19 cellular contexts compared by ENCODE assay signal in genomic region chr3:143295201-143296080, GRCh38.
DNase-seq lines count a peak whose midpoint lies in the region; ATAC-seq and TF ChIP-seq lines count a peak whose summit lies in the region.
"Had no signal": no experiment of that assay in that cellular context is flagged by ENCODE, and none has a peak within 500 bp of the region (broad histone marks: within the 10 kb centered on the region; RNA-seq: fewer than 3 reads in every experiment).

No MANE protein-coding gene starts in this region.

- ATAC-seq in HG02642 (IDR thresholded peaks at IDR 0.05; ENCODE audit: poor library complexity, unreplicated experiment), result peak; percentile 45
- no peak for ATAC-seq in natural killer cell
- no peak for ATAC-seq in right lobe of liver
- ATAC-seq: gastroesophageal sphincter; lower lobe of right lung; naive thymus-derived CD4-positive, alpha-beta T cell; psoas muscle had no signal

- WGBS in right lobe of liver (ENCODE audit: insufficient coverage, low coverage, low lambda C conversion rate, missing lambda C conversion rate), result 74% methylated on average over 4 of the region's 4 CpGs

- H3K27ac Mint-ChIP-seq in activated CD4-positive, alpha-beta memory T cell treated with anti-CD3 and anti-CD28 coated beads, Interleukin-2, amount 10 ng/mL, durations not matched to agents 7 days and 5 days, result peak overlapping the region; percentile 61
- no peak overlapping the region for H3K27ac Mint-ChIP-seq in activated CD4-positive, alpha-beta memory T cell treated with anti-CD3 and anti-CD28 coated beads for 36 hours
- peak overlapping the region; percentile 78 for H3K27ac Mint-ChIP-seq in T-helper 2 cell treated with Interferon-gamma antibody and Interleukin-4, amounts not matched to agents 5 μg/mL and 100 μg/mL, for 36 hours
- peak overlapping the region; percentile 71 to 72 for H3K27ac Mint-ChIP-seq in natural killer cell
- H3K27ac Mint-ChIP-seq: activated T-helper 1 cell treated with anti-CD3 and anti-CD28 coated beads, Interleukin-12 subunit alpha, Interleukin-12 subunit beta, Interleukin-2, Interleukin-4 antibody, amounts not matched to agents 30 ng/mL and 10 ng/mL and 1 ng/mL, durations not matched to agents 14 hours and 24 hours and 36 hours had no signal

- H3K4me3 ChIP-seq in right lobe of liver, result no peak overlapping the region
- H3K4me3 ChIP-seq: gastroesophageal sphincter, lower lobe of right lung, psoas muscle had no signal

- H3K4me1 ChIP-seq in right lobe of liver, result no peaks in the 10 kb centered on the region
- H3K4me1 ChIP-seq: psoas muscle had no signal

- peaks cover 31% of the 10 kb centered on the region for H3K4me1 Mint-ChIP-seq in activated CD4-positive, alpha-beta memory T cell treated with anti-CD3 and anti-CD28 coated beads, Interleukin-2, amount 10 ng/mL, durations not matched to agents 7 days and 5 days
- H3K4me1 Mint-ChIP-seq in activated CD4-positive, alpha-beta memory T cell treated with anti-CD3 and anti-CD28 coated beads for 36 hours (ENCODE audit: low read depth), result peaks cover 10% of the 10 kb centered on the region
- H3K4me1 Mint-ChIP-seq in T-helper 2 cell treated with Interferon-gamma antibody and Interleukin-4, amounts not matched to agents 5 μg/mL and 100 μg/mL, for 36 hours (ENCODE audit: low read depth), result peaks cover 43% of the 10 kb centered on the region
- H3K4me1 Mint-ChIP-seq in natural killer cell, result peaks cover 78 to 81% of the 10 kb centered on the region in 2 donors

- no peaks in the 10 kb centered on the region for H3K9me3 ChIP-seq in right lobe of liver
- H3K9me3 ChIP-seq: gastroesophageal sphincter, lower lobe of right lung, psoas muscle had no signal

- TF ChIP-seq POLR2A in right lobe of liver (IDR thresholded peaks at IDR 0.05), result no peak

- H3K4me3 Mint-ChIP-seq in activated CD4-positive, alpha-beta memory T cell treated with anti-CD3 and anti-CD28 coated beads, Interleukin-2, amount 10 ng/mL, durations not matched to agents 7 days and 5 days, result no peak overlapping the region
- H3K4me3 Mint-ChIP-seq in activated CD4-positive, alpha-beta memory T cell treated with anti-CD3 and anti-CD28 coated beads for 36 hours, result no peak overlapping the region
- peak overlapping the region; percentile 67 for H3K4me3 Mint-ChIP-seq in T-helper 2 cell treated with Interferon-gamma antibody and Interleukin-4, amounts not matched to agents 5 μg/mL and 100 μg/mL, for 36 hours
- H3K4me3 Mint-ChIP-seq in natural killer cell, result peak overlapping the region; percentile 47
- H3K4me3 Mint-ChIP-seq: activated T-helper 1 cell treated with anti-CD3 and anti-CD28 coated beads, Interleukin-12 subunit alpha, Interleukin-12 subunit beta, Interleukin-2, Interleukin-4 antibody, amounts not matched to agents 30 ng/mL and 10 ng/mL and 1 ng/mL, durations not matched to agents 14 hours and 24 hours and 36 hours had no signal

- no peaks in the 10 kb centered on the region for H3K9me3 Mint-ChIP-seq in activated CD4-positive, alpha-beta memory T cell treated with anti-CD3 and anti-CD28 coated beads, Interleukin-2, amount 10 ng/mL, durations not matched to agents 7 days and 5 days
- H3K9me3 Mint-ChIP-seq in activated CD4-positive, alpha-beta memory T cell treated with anti-CD3 and anti-CD28 coated beads for 36 hours, result no peaks in the 10 kb centered on the region
- no peaks in the 10 kb centered on the region for H3K9me3 Mint-ChIP-seq in T-helper 2 cell treated with Interferon-gamma antibody and Interleukin-4, amounts not matched to agents 5 μg/mL and 100 μg/mL, for 36 hours
- no peaks in the 10 kb centered on the region for H3K9me3 Mint-ChIP-seq in natural killer cell
- H3K9me3 Mint-ChIP-seq: activated T-helper 1 cell treated with anti-CD3 and anti-CD28 coated beads, Interleukin-12 subunit alpha, Interleukin-12 subunit beta, Interleukin-2, Interleukin-4 antibody, amounts not matched to agents 30 ng/mL and 10 ng/mL and 1 ng/mL, durations not matched to agents 14 hours and 24 hours and 36 hours; naive thymus-derived CD4-positive, alpha-beta T cell had no signal

- no peak for DNase-seq in activated CD4-positive, alpha-beta memory T cell treated with anti-CD3 and anti-CD28 coated beads, Interleukin-2, amount 10 ng/mL, durations not matched to agents 7 days and 5 days
- no peak for DNase-seq in activated CD4-positive, alpha-beta memory T cell treated with anti-CD3 and anti-CD28 coated beads for 36 hours
- DNase-seq in T-helper 2 cell treated with Interferon-gamma antibody and Interleukin-4, amounts not matched to agents 5 μg/mL and 100 μg/mL, for 36 hours (ENCODE audit: low spot score), result no peak
- DNase-seq in natural killer cell, result no peak
- DNase-seq in SHP77 (lab: John Stamatoyannopoulos, UW), result no peak
- no peak for DNase-seq in right lobe of liver
- DNase-seq in NCI-H1930 (lab: John Stamatoyannopoulos, UW), result no peak
- DNase-seq: activated CD4-positive, alpha-beta T cell treated with anti-CD3 and anti-CD28 coated beads, Interleukin-2, amount 50 U/mL, for 1 hour; anterior cingulate cortex; GDM1; lower lobe of right lung; naive thymus-derived CD4-positive, alpha-beta T cell; NCI-H187; psoas muscle; RPMI8226 had no signal

- POLR2A ChIA-PET in activated CD4-positive, alpha-beta memory T cell treated with anti-CD3 and anti-CD28 coated beads, Interleukin-2, amount 10 ng/mL, durations not matched to agents 7 days and 5 days (lab: Charles Lee), result interaction anchor here (1.3 kb wide), 1 partner anchor 293 kb away, joined by 3 read pairs; no protein-coding TSS in a partner anchor
- POLR2A ChIA-PET in activated CD4-positive, alpha-beta memory T cell treated with anti-CD3 and anti-CD28 coated beads for 36 hours (lab: Charles Lee), result no interaction called here

- no peaks in the 10 kb centered on the region for H3K36me3 ChIP-seq in right lobe of liver
- H3K36me3 ChIP-seq: gastroesophageal sphincter, lower lobe of right lung had no signal

- TF ChIP-seq CTCF in natural killer cell (IDR thresholded peaks at IDR 0.05) (no peak), right lobe of liver (IDR thresholded peaks at IDR 0.05) (no peak)

- CTCF ChIA-PET in activated CD4-positive, alpha-beta memory T cell treated with anti-CD3 and anti-CD28 coated beads, Interleukin-2, amount 10 ng/mL, durations not matched to agents 7 days and 5 days (lab: Charles Lee), result interaction anchor here (1.4 to 2.1 kb wide), 2 partner anchors 174 to 379 kb away, joined by 3 to 8 read pairs; no protein-coding TSS in a partner anchor
- CTCF ChIA-PET in activated CD4-positive, alpha-beta memory T cell treated with anti-CD3 and anti-CD28 coated beads for 36 hours (lab: Charles Lee), result interaction anchor here (1.2 kb wide), 1 partner anchor 379 kb away, joined by 3 read pairs; no protein-coding TSS in a partner anchor

- H3K27me3 Mint-ChIP-seq in activated CD4-positive, alpha-beta memory T cell treated with anti-CD3 and anti-CD28 coated beads, Interleukin-2, amount 10 ng/mL, durations not matched to agents 7 days and 5 days, result no peaks in the 10 kb centered on the region
- no peaks in the 10 kb centered on the region for H3K27me3 Mint-ChIP-seq in activated CD4-positive, alpha-beta memory T cell treated with anti-CD3 and anti-CD28 coated beads for 36 hours
- no peaks in the 10 kb centered on the region for H3K27me3 Mint-ChIP-seq in T-helper 2 cell treated with Interferon-gamma antibody and Interleukin-4, amounts not matched to agents 5 μg/mL and 100 μg/mL, for 36 hours (ENCODE audit: low read depth)
- no peaks in the 10 kb centered on the region for H3K27me3 Mint-ChIP-seq in natural killer cell (ENCODE audit: low read depth in 2 of 2)
- H3K27me3 Mint-ChIP-seq: naive thymus-derived CD4-positive, alpha-beta T cell had no signal

- intact Hi-C loops in activated CD4-positive, alpha-beta memory T cell treated with anti-CD3 and anti-CD28 coated beads for 36 hours (cut with micrococcal nuclease), result no loop called here
- intact Hi-C loops in natural killer cell (cut with micrococcal nuclease) (no loop called here), right lobe of liver (cut with DNase I) (no loop called here)

- no peak overlapping the region for H3K27ac ChIP-seq in right lobe of liver
- H3K27ac ChIP-seq: epithelial cell of prostate, gastroesophageal sphincter, lower lobe of right lung, psoas muscle had no signal

- no peaks in the 10 kb centered on the region for H3K36me3 Mint-ChIP-seq in activated CD4-positive, alpha-beta memory T cell treated with anti-CD3 and anti-CD28 coated beads, Interleukin-2, amount 10 ng/mL, durations not matched to agents 7 days and 5 days (ENCODE audit: low read depth)
- H3K36me3 Mint-ChIP-seq in activated CD4-positive, alpha-beta memory T cell treated with anti-CD3 and anti-CD28 coated beads for 36 hours, result no peaks in the 10 kb centered on the region
- peaks cover 2% of the 10 kb centered on the region for H3K36me3 Mint-ChIP-seq in T-helper 2 cell treated with Interferon-gamma antibody and Interleukin-4, amounts not matched to agents 5 μg/mL and 100 μg/mL, for 36 hours (ENCODE audit: low read depth)
- no peaks in the 10 kb centered on the region for H3K36me3 Mint-ChIP-seq in natural killer cell

- H3K27me3 ChIP-seq in right lobe of liver, result no peaks in the 10 kb centered on the region
- H3K27me3 ChIP-seq: gastroesophageal sphincter had no signal

Comparison
In these comparisons a context has a peak if more than half of its experiments do, and no peak if none do; other contexts are left out.
1. H3K4me3 Mint-ChIP-seq: peak in T-helper 2 cell treated with Interferon-gamma antibody and Interleukin-4, amounts not matched to agents 5 μg/mL and 100 μg/mL, for 36 hours (single experiment) and natural killer cell (single experiment); none in activated CD4-positive, alpha-beta memory T cell treated with anti-CD3 and anti-CD28 coated beads, Interleukin-2, amount 10 ng/mL, durations not matched to agents 7 days and 5 days (single experiment) and activated CD4-positive, alpha-beta memory T cell treated with anti-CD3 and anti-CD28 coated beads for 36 hours (single experiment).